ENCODE assay signal across 18 cellular contexts in the genomic region with DNA sequence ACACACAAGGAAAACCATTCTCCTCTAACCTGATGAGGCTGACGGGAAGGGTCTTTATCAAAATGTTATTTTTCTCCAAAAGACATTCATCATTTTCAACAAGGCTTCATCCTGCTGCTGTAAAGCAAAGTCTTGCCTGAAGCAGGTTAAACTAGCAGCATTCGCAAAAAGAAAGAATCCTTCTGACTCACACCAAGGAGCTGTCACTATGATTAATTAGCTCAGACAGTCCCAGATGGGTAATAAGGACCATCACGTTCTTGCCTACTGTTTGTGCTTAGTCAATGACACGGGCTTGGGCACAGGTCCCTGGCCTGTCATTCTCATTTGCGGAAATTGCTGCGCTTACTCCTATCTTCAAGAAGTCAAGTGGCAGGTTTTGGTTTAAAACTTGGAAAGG.
"Had no signal": no experiment of that assay in that cellular context is flagged by ENCODE, and none has a peak within 500 bp of the region (broad histone marks: within the 10 kb centered on the region; RNA-seq: fewer than 3 reads in every experiment).

No MANE protein-coding gene starts in this region.

- ATAC-seq: activated CD8-positive, alpha-beta memory T cell treated with anti-CD3 and anti-CD28 coated beads, Interleukin-2, amount 10 ng/mL, durations not matched to agents 7 days and 5 days; activated naive CD4-positive, alpha-beta T cell treated with anti-CD3 and anti-CD28 coated beads, Interleukin-2, amount 50 U/mL, for 72 hours; lower lobe of right lung; right cardiac atrium; stimulated activated naive B cell treated with anti-CD40 and anti-IgM and Interleukin-4, amounts not matched to agents 10 μg/mL and 1 μg/mL and 100 μg/mL, for 72 hours had no signal

- H3K4me1 ChIP-seq: lower lobe of right lung, spleen, transverse colon had no signal

- H3K9me3 Mint-ChIP-seq: activated naive CD4-positive, alpha-beta T cell treated with anti-CD3 and anti-CD28 coated beads, Interleukin-2, amount 50 U/mL, for 72 hours; activated T-cell treated with anti-CD3 and anti-CD28 coated beads, Interleukin-2, amount 50 U/mL, for 24 hours had no signal

- H3K9me3 ChIP-seq: lower lobe of right lung, neutrophil, spleen, transverse colon had no signal

- DNase-seq: activated CD4-positive, alpha-beta T cell treated with anti-CD3 and anti-CD28 coated beads for 1 hour; activated CD4-positive, alpha-beta T cell treated with anti-CD3 and anti-CD28 coated beads, Interleukin-2, amount 50 U/mL, for 48 hours; activated CD8-positive, alpha-beta memory T cell treated with anti-CD3 and anti-CD28 coated beads, Interleukin-2, amount 10 ng/mL, durations not matched to agents 7 days and 5 days; activated effector memory CD4-positive, alpha-beta T cell treated with Interleukin-2 at 50 U/mL for 16 hours; activated T-cell treated with anti-CD3 and anti-CD28 coated beads, Interleukin-2, amount 50 U/mL, for 24 hours; effector CD4-positive, alpha-beta T cell; lower lobe of right lung; naive B cell; posterior cingulate gyrus; right cardiac atrium; spleen; stimulated activated CD4-positive, alpha-beta T cell treated with anti-CD3 and anti-CD28 coated beads, Interleukin-1b, Interleukin-23, amount 100 ng/mL, for 48 hours; stimulated activated naive B cell treated with anti-CD40 and anti-IgM and Interleukin-4, amounts not matched to agents 10 μg/mL and 1 μg/mL and 100 μg/mL, for 72 hours; substantia nigra; T-helper 9 cell; transverse colon had no signal

- H3K27ac ChIP-seq: lower lobe of right lung, neutrophil, spleen, transverse colon had no signal

- H3K4me3 Mint-ChIP-seq: activated CD8-positive, alpha-beta memory T cell treated with anti-CD3 and anti-CD28 coated beads, Interleukin-2, amount 10 ng/mL, durations not matched to agents 7 days and 5 days; activated T-cell treated with anti-CD3 and anti-CD28 coated beads, Interleukin-2, amount 50 U/mL, for 24 hours; stimulated activated naive B cell treated with anti-CD40 and anti-IgM and Interleukin-4, amounts not matched to agents 10 μg/mL and 1 μg/mL and 100 μg/mL, for 72 hours had no signal

- H3K27me3 ChIP-seq: neutrophil, spleen, transverse colon had no signal

- H3K27ac Mint-ChIP-seq: activated CD8-positive, alpha-beta memory T cell treated with anti-CD3 and anti-CD28 coated beads, Interleukin-2, amount 10 ng/mL, durations not matched to agents 7 days and 5 days; activated naive CD4-positive, alpha-beta T cell treated with anti-CD3 and anti-CD28 coated beads, Interleukin-2, amount 50 U/mL, for 72 hours; activated T-cell treated with anti-CD3 and anti-CD28 coated beads, Interleukin-2, amount 50 U/mL, for 24 hours; stimulated activated naive B cell treated with anti-CD40 and anti-IgM and Interleukin-4, amounts not matched to agents 10 μg/mL and 1 μg/mL and 100 μg/mL, for 72 hours had no signal

- H3K4me3 ChIP-seq: lower lobe of right lung, spleen, transverse colon had no signal

- H3K36me3 Mint-ChIP-seq: activated CD8-positive, alpha-beta memory T cell treated with anti-CD3 and anti-CD28 coated beads, Interleukin-2, amount 10 ng/mL, durations not matched to agents 7 days and 5 days; activated naive CD4-positive, alpha-beta T cell treated with anti-CD3 and anti-CD28 coated beads, Interleukin-2, amount 50 U/mL, for 72 hours; naive B cell; stimulated activated naive B cell treated with anti-CD40 and anti-IgM and Interleukin-4, amounts not matched to agents 10 μg/mL and 1 μg/mL and 100 μg/mL, for 72 hours had no signal

- H3K4me1 Mint-ChIP-seq: activated CD8-positive, alpha-beta memory T cell treated with anti-CD3 and anti-CD28 coated beads, Interleukin-2, amount 10 ng/mL, durations not matched to agents 7 days and 5 days; naive B cell; stimulated activated naive B cell treated with anti-CD40 and anti-IgM and Interleukin-4, amounts not matched to agents 10 μg/mL and 1 μg/mL and 100 μg/mL, for 72 hours had no signal

- H3K36me3 ChIP-seq: lower lobe of right lung, neutrophil, spleen, transverse colon had no signal
